In genomic region chr17:76278952-76279741, GRCh38 we compare ENCODE assay signal across 8 cellular contexts. TPM values are rescaled to one million over a fixed set of nuclear protein-coding genes. Genes with fewer than 3 reads are reported as not detected.
A peak's percentile ranks its signal among the peaks of the same experiment; 100 is the strongest.
DNase-seq lines count a peak whose midpoint lies in the region; ATAC-seq and TF ChIP-seq lines count a peak whose summit lies in the region.

No MANE protein-coding gene starts in this region.

- TF ChIP-seq CTCF in A673 (conservative IDR thresholded peaks at IDR 0.05; ENCODE audit: low read depth, low read length) (peak; percentile 97), glutamatergic neuron (IDR thresholded peaks at IDR 0.05; ENCODE audit: partially characterized antibody, unreplicated experiment) (peak; percentile 100), upper lobe of right lung (IDR thresholded peaks at IDR 0.05) (peak; percentile 98)

- H3K4me3 ChIP-seq in A673 (ENCODE audit: low read depth, low read length, poor library complexity, severe bottlenecking) (no peak overlapping the region), trophoblast cell (ENCODE audit: low read depth, low read length) (no peak overlapping the region), upper lobe of right lung (no peak overlapping the region)

- no peaks in the 10 kb centered on the region for H3K79me2 ChIP-seq in trophoblast cell (ENCODE audit: control insufficient read depth, insufficient read depth, low read length, poor library complexity)

- no peaks in the 10 kb centered on the region for H3K27me3 Mint-ChIP-seq in activated naive CD4-positive, alpha-beta T cell treated with anti-CD3 and anti-CD28 coated beads for 36 hours (ENCODE audit: low read depth)
- H3K27me3 Mint-ChIP-seq in glutamatergic neuron (ENCODE audit: unreplicated experiment) = peaks cover 2% of the 10 kb centered on the region

- H3K27ac Mint-ChIP-seq in activated naive CD4-positive, alpha-beta T cell treated with anti-CD3 and anti-CD28 coated beads for 36 hours = no peak overlapping the region
- H3K27ac Mint-ChIP-seq in glutamatergic neuron (ENCODE audit: unreplicated experiment) = no peak overlapping the region

- CTCF ChIA-PET in A673 (lab: Charles Lee) = interaction anchor here (0.6 to 3.0 kb wide), 15 partner anchors 8 to 1001 kb away, joined by 3 to 21 read pairs (median 4); partner anchors contain the start of genes CDK3 and UBALD2
- CTCF ChIA-PET in activated naive CD4-positive, alpha-beta T cell treated with anti-CD3 and anti-CD28 coated beads for 36 hours (lab: Charles Lee) = interaction anchor here (0.6 to 6.6 kb wide), 51 partner anchors 8 to 376 kb away, joined by 3 to 243 read pairs (median 5); partner anchors contain the start of genes EXOC7, FOXJ1 and UBALD2

- no peak overlapping the region for H3K4me2 ChIP-seq in trophoblast cell (ENCODE audit: low read length)

- WGBS in trophoblast cell (ENCODE audit: extremely low coverage, insufficient coverage, insufficient read length) = no CpG with 5 or more reads among the region's 28 CpGs

- no peak overlapping the region for H3K4me3 Mint-ChIP-seq in activated naive CD4-positive, alpha-beta T cell treated with anti-CD3 and anti-CD28 coated beads for 36 hours
- no peak overlapping the region for H3K4me3 Mint-ChIP-seq in glutamatergic neuron (ENCODE audit: unreplicated experiment)

- DNase-seq in A673 (ENCODE audit: low spot score) = peak; percentile 86
- peak; percentile 89 for DNase-seq in GM19238 (ENCODE audit: insufficient read length, low spot score)
- DNase-seq in NCI-H1092 treated with DMSO at 0.1 percent for 48 hours (lab: John Stamatoyannopoulos, UW) = peak; percentile 58
- DNase-seq in SKM-1 (lab: John Stamatoyannopoulos, UW; ENCODE audit: unreplicated experiment) = peak; percentile 52
- peak; percentile 91 for DNase-seq in activated naive CD4-positive, alpha-beta T cell treated with anti-CD3 and anti-CD28 coated beads for 36 hours
- DNase-seq in glutamatergic neuron = peak; percentile 91
- DNase-seq in trophoblast cell = peak; percentile 91 to 98
- DNase-seq in upper lobe of right lung = peak; percentile 94

- H3K9me3 Mint-ChIP-seq in activated naive CD4-positive, alpha-beta T cell treated with anti-CD3 and anti-CD28 coated beads for 36 hours = no peaks in the 10 kb centered on the region
- H3K9me3 Mint-ChIP-seq in glutamatergic neuron (ENCODE audit: unreplicated experiment) = peaks cover 4% of the 10 kb centered on the region

- no peak overlapping the region for H3K14ac ChIP-seq in trophoblast cell (ENCODE audit: low read length)

- peak overlapping the region; percentile 10 for H4K91ac ChIP-seq in trophoblast cell (ENCODE audit: low read depth, low read length)

- H2AFZ ChIP-seq in trophoblast cell (ENCODE audit: insufficient read depth, low read length, poor library complexity) = no peak overlapping the region

- H4K8ac ChIP-seq in trophoblast cell (ENCODE audit: low read depth, low read length) = no peak overlapping the region

- POLR2A ChIA-PET in A673 (lab: Charles Lee; ENCODE audit: low non-redundant PET) = no interaction called here

- H3K9me3 ChIP-seq in A673 (ENCODE audit: low read depth, low read length, poor library complexity, severe bottlenecking) = no peaks in the 10 kb centered on the region
- H3K9me3 ChIP-seq in trophoblast cell (ENCODE audit: insufficient read depth, low read depth, low read length) = no peaks in the 10 kb centered on the region
- no peaks in the 10 kb centered on the region for H3K9me3 ChIP-seq in upper lobe of right lung

- ATAC-seq in upper lobe of right lung = peak; percentile 91

- intact Hi-C loops in A673 (cut with micrococcal nuclease; ENCODE audit: unreplicated experiment) (loop anchor here (1.0 kb wide), 2 partner anchors 158 to 265 kb away; no protein-coding TSS in a partner anchor), upper lobe of right lung (cut with DNase I) (no loop called here)
- intact Hi-C loops in activated naive CD4-positive, alpha-beta T cell treated with anti-CD3 and anti-CD28 coated beads for 36 hours (cut with micrococcal nuclease) = loop anchor here (1.0 kb wide), 4 partner anchors 97 to 374 kb away; no protein-coding TSS in a partner anchor

- no peak overlapping the region for H4K12ac ChIP-seq in trophoblast cell (ENCODE audit: low read depth, low read length)

- no peaks in the 10 kb centered on the region for H3K27me3 ChIP-seq in A673 (replicated peaks; ENCODE audit: insufficient read depth, low read depth, low read length, poor library complexity)
- H3K27me3 ChIP-seq in trophoblast cell (ENCODE audit: insufficient read depth, low read length) = no peaks in the 10 kb centered on the region
- no peaks in the 10 kb centered on the region for H3K27me3 ChIP-seq in upper lobe of right lung

- no peaks in the 10 kb centered on the region for H3K36me3 Mint-ChIP-seq in activated naive CD4-positive, alpha-beta T cell treated with anti-CD3 and anti-CD28 coated beads for 36 hours (ENCODE audit: low read depth)
- H3K36me3 Mint-ChIP-seq in glutamatergic neuron (ENCODE audit: unreplicated experiment) = no peaks in the 10 kb centered on the region

- peaks cover 19% of the 10 kb centered on the region for H3K79me1 ChIP-seq in trophoblast cell (ENCODE audit: low read length)

- H3K4me1 ChIP-seq in A673 (ENCODE audit: insufficient read depth, low read length, poor library complexity, severe bottlenecking) (no peaks in the 10 kb centered on the region), trophoblast cell (ENCODE audit: control insufficient read depth in 1 of 2, insufficient read depth in 2 of 2, low read length in 2 of 2) (peaks cover 19 to 29% of the 10 kb centered on the region in 2 experiments), upper lobe of right lung (peaks cover 11% of the 10 kb centered on the region)

- no TSS peak for BruUV-seq in A673 (replicated peaks; lab: Mats Ljungman, UMichigan)

- no peak overlapping the region for H3K4ac ChIP-seq in trophoblast cell (ENCODE audit: low read depth, low read length)

- H2BK12ac ChIP-seq in trophoblast cell (ENCODE audit: low read length) = no peak overlapping the region

- H3K9ac ChIP-seq in trophoblast cell (ENCODE audit: low read length) = no peak overlapping the region

- no peak overlapping the region for H2AK5ac ChIP-seq in trophoblast cell (ENCODE audit: low read length)

- H3K23ac ChIP-seq in trophoblast cell (ENCODE audit: low read length) = no peak overlapping the region

- no peaks in the 10 kb centered on the region for H3K36me3 ChIP-seq in A673 (ENCODE audit: insufficient read depth, low read length, poor library complexity, severe bottlenecking)
- no peaks in the 10 kb centered on the region for H3K36me3 ChIP-seq in trophoblast cell (ENCODE audit: control insufficient read depth in 1 of 2, insufficient read depth in 2 of 2, low read length in 2 of 2)
- no peaks in the 10 kb centered on the region for H3K36me3 ChIP-seq in upper lobe of right lung

- no peak overlapping the region for H3K27ac ChIP-seq in A673 (ENCODE audit: low read depth, low read length, poor library complexity, severe bottlenecking)
- no peak overlapping the region for H3K27ac ChIP-seq in trophoblast cell (ENCODE audit: low read depth, low read length)
- no peak overlapping the region for H3K27ac ChIP-seq in upper lobe of right lung

- H2BK5ac ChIP-seq in trophoblast cell (ENCODE audit: low read depth, low read length, poor library complexity) = no peak overlapping the region

- H2BK120ac ChIP-seq in trophoblast cell (ENCODE audit: insufficient read depth, low read length, poor library complexity) = no peak overlapping the region

- H3K4me1 Mint-ChIP-seq in activated naive CD4-positive, alpha-beta T cell treated with anti-CD3 and anti-CD28 coated beads for 36 hours (ENCODE audit: low read depth) = peaks cover 28% of the 10 kb centered on the region
- no peaks in the 10 kb centered on the region for H3K4me1 Mint-ChIP-seq in glutamatergic neuron (ENCODE audit: low read depth, unreplicated experiment)

- no peak overlapping the region for H3K18ac ChIP-seq in trophoblast cell (ENCODE audit: low read length)

RNA-seq across cellular contexts. Expression of gene UBALD2, which starts 14.0 kb away (rescaled TPM):
- total RNA-seq in A673 (2021) = 45.7 and 46.5 TPM in 2 replicates
- 100 to 1,000 TPM; 467 to 472 TPM for total RNA-seq in activated naive CD4-positive, alpha-beta T cell treated with anti-CD3 and anti-CD28 coated beads for 36 hours
- total RNA-seq in glutamatergic neuron (ENCODE audit: unreplicated experiment) = 58.7 TPM
- 277 and 287 TPM in 2 replicates for polyA plus RNA-seq in trophoblast cell (2013)
- total RNA-seq in upper lobe of right lung = 56.7 TPM

RNA-seq across cellular contexts. Expression of gene QRICH2, which starts 28.9 kb away (rescaled TPM):
- total RNA-seq in A673 (2021) (3.3 and 4.3 TPM in 2 replicates), glutamatergic neuron (ENCODE audit: unreplicated experiment) (12.2 TPM), upper lobe of right lung (3.4 TPM)
- under 1 TPM; 0.52 TPM for total RNA-seq in activated naive CD4-positive, alpha-beta T cell treated with anti-CD3 and anti-CD28 coated beads for 36 hours
- 0.69 and 1.00 TPM in 2 replicates for polyA plus RNA-seq in trophoblast cell (2013)

RNA-seq across cellular contexts. Expression of gene RNF157, which starts 38.9 kb away (rescaled TPM):
- total RNA-seq in A673 (2021) = 0.56 and 0.70 TPM in 2 replicates
- 10 to 100 TPM; 38.1 to 45.3 TPM for total RNA-seq in activated naive CD4-positive, alpha-beta T cell treated with anti-CD3 and anti-CD28 coated beads for 36 hours
- total RNA-seq in glutamatergic neuron (ENCODE audit: unreplicated experiment) = 17.8 TPM
- 0.22 and 0.33 TPM in 2 replicates for polyA plus RNA-seq in trophoblast cell (2013)
- total RNA-seq in upper lobe of right lung = 3.8 TPM
